Comparison of ENCODE assay signal across 23 cellular contexts in the genomic region with DNA sequence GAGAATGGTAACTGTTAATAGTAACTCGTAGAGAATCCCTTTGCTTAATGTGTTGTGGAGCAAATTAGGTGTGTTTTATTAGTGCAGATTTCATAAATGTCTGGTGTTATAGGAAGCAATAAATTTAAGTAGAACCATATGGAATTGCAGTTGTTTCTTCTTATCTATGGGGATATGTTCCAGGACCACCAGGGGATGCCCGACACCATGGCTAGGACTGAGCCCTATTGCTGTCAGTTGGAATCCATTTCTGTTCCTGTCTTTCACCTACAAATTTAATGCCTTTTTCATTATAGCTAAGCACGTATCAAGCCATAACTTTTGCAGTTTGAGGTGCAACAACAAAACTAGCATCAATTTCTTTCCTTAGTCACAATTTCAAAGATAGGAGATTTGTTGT.
DNase-seq lines count a peak whose midpoint lies in the region; ATAC-seq and TF ChIP-seq lines count a peak whose summit lies in the region.
"Had no signal": no experiment of that assay in that cellular context is flagged by ENCODE, and none has a peak within 500 bp of the region (broad histone marks: within the 10 kb centered on the region; RNA-seq: fewer than 3 reads in every experiment).

No MANE protein-coding gene starts in this region.

- H3K36me3 Mint-ChIP-seq in type B pancreatic cell: no peaks in the 10 kb centered on the region
- no peaks in the 10 kb centered on the region for H3K36me3 Mint-ChIP-seq in T-helper 17 cell (ENCODE audit: low read depth)
- H3K36me3 Mint-ChIP-seq: activated naive CD4-positive, alpha-beta T cell treated with anti-CD3 and anti-CD28 coated beads, Interleukin-2, amount 50 U/mL, for 24 hours; brain had no signal

- CTCF ChIA-PET in AG04449 (lab: Yijun Ruan, JAX): no interaction called here

- no peaks in the 10 kb centered on the region for H3K9me3 ChIP-seq in adipocyte (ENCODE audit: control insufficient read depth, low read length)
- no peaks in the 10 kb centered on the region for H3K9me3 ChIP-seq in T-helper 17 cell (ENCODE audit: control insufficient read depth, low read length, poor library complexity, severe bottlenecking)
- H3K9me3 ChIP-seq: uterus had no signal

- DNase-seq in AG04449 (ENCODE audit: low read depth, low spot score) (no peak), HFF-Myc (ENCODE audit: extremely low read depth, low read depth) (no peak), adipocyte (ENCODE audit: low read depth) (peak; percentile 11), foreskin fibroblast (no peak), T-helper 9 cell (no peak), KG1 (lab: John Stamatoyannopoulos, UW) (no peak), type B pancreatic cell (ENCODE audit: extremely low spot score, unreplicated experiment) (no peak), T-helper 17 cell (no peak)
- DNase-seq: activated CD4-positive, alpha-beta memory T cell treated with anti-CD3 and anti-CD28 coated beads, Interleukin-2, amount 10 ng/mL, durations not matched to agents 7 days and 5 days; activated T-cell treated with anti-CD3 and anti-CD28 coated beads, Interleukin-2, amount 50 U/mL, for 4 hours; AML-193; GF-D8; GOT3; hippocampal formation; kidney; mesenchymal stem cell; NCI-H1048; NCI-H2107; nephron progenitor cell; uterus had no signal

- POLR2A ChIA-PET in AG04449 (lab: Yijun Ruan, JAX): no interaction called here

- ATAC-seq in T-helper 17 cell: no peak
- ATAC-seq: activated T-cell treated with anti-CD3 and anti-CD28 coated beads, Interleukin-2, amount 50 U/mL, for 4 hours had no signal

- H3K4me3 Mint-ChIP-seq in type B pancreatic cell (no peak overlapping the region), T-helper 17 cell (no peak overlapping the region)
- H3K4me3 Mint-ChIP-seq: activated CD4-positive, alpha-beta memory T cell treated with anti-CD3 and anti-CD28 coated beads, Interleukin-2, amount 10 ng/mL, durations not matched to agents 7 days and 5 days; activated naive CD4-positive, alpha-beta T cell treated with anti-CD3 and anti-CD28 coated beads, Interleukin-2, amount 50 U/mL, for 24 hours; activated T-cell treated with anti-CD3 and anti-CD28 coated beads, Interleukin-2, amount 50 U/mL, for 4 hours; brain; nephron progenitor cell; stimulated activated naive CD8-positive, alpha-beta T cell treated with anti-CD3 and anti-CD28 coated beads, Interleukin-15, Interleukin-2, amounts not matched to agents 100 ng/mL and 50 ng/mL, for 24 hours had no signal

- no peaks in the 10 kb centered on the region for H3K36me3 ChIP-seq in adipocyte (ENCODE audit: control insufficient read depth, insufficient read depth, low read length, severe bottlenecking)
- H3K36me3 ChIP-seq: uterus had no signal

- H3K27ac Mint-ChIP-seq in type B pancreatic cell (no peak overlapping the region), T-helper 17 cell (no peak overlapping the region)
- H3K27ac Mint-ChIP-seq: activated CD4-positive, alpha-beta memory T cell treated with anti-CD3 and anti-CD28 coated beads, Interleukin-2, amount 10 ng/mL, durations not matched to agents 7 days and 5 days; activated naive CD4-positive, alpha-beta T cell treated with anti-CD3 and anti-CD28 coated beads, Interleukin-2, amount 50 U/mL, for 24 hours; brain; nephron progenitor cell; stimulated activated naive CD8-positive, alpha-beta T cell treated with anti-CD3 and anti-CD28 coated beads, Interleukin-15, Interleukin-2, amounts not matched to agents 100 ng/mL and 50 ng/mL, for 24 hours had no signal

- H3K4me1 ChIP-seq in adipocyte (ENCODE audit: control insufficient read depth, insufficient read depth, low read length): no peaks in the 10 kb centered on the region
- H3K4me1 ChIP-seq: uterus had no signal

- TF ChIP-seq CTCF in AG04449 (IDR thresholded peaks at IDR 0.05; ENCODE audit: insufficient read depth, low read length, missing control alignments) (peak; percentile 30), HFF-Myc (IDR thresholded peaks at IDR 0.05; ENCODE audit: low read depth, low read length, missing control alignments) (peak; percentile 45), foreskin fibroblast (IDR thresholded peaks at IDR 0.05; ENCODE audit: low read depth, low read length) (peak; percentile 21), type B pancreatic cell (conservative IDR thresholded peaks at IDR 0.05) (no peak)

- no peaks in the 10 kb centered on the region for H3K9me3 Mint-ChIP-seq in type B pancreatic cell
- H3K9me3 Mint-ChIP-seq: activated naive CD4-positive, alpha-beta T cell treated with anti-CD3 and anti-CD28 coated beads, Interleukin-2, amount 50 U/mL, for 24 hours; activated T-cell treated with anti-CD3 and anti-CD28 coated beads, Interleukin-2, amount 50 U/mL, for 4 hours; brain; nephron progenitor cell had no signal

- H3K27me3 ChIP-seq in adipocyte (replicated peaks; ENCODE audit: control insufficient read depth, insufficient read depth, low read length): no peaks in the 10 kb centered on the region
- H3K27me3 ChIP-seq: uterus had no signal

- H3K4me3 ChIP-seq in AG04449 (ENCODE audit: low read depth, low read length) (no peak overlapping the region), HFF-Myc (replicated peaks; ENCODE audit: low read depth, low read length) (no peak overlapping the region), adipocyte (ENCODE audit: low read length) (no peak overlapping the region), foreskin fibroblast (ENCODE audit: low read depth in 1 of 2, low read length in 2 of 2) (no peak overlapping the region)
- H3K4me3 ChIP-seq: uterus had no signal

- peaks cover 7% of the 10 kb centered on the region for H3K4me1 Mint-ChIP-seq in type B pancreatic cell (ENCODE audit: unreplicated experiment)
- no peaks in the 10 kb centered on the region for H3K4me1 Mint-ChIP-seq in T-helper 17 cell
- H3K4me1 Mint-ChIP-seq: activated naive CD4-positive, alpha-beta T cell treated with anti-CD3 and anti-CD28 coated beads, Interleukin-2, amount 50 U/mL, for 24 hours had no signal

- no peak overlapping the region for H3K9ac ChIP-seq in adipocyte (ENCODE audit: low read length)

- H3K27me3 Mint-ChIP-seq in type B pancreatic cell (no peaks in the 10 kb centered on the region), T-helper 17 cell (no peaks in the 10 kb centered on the region)
